In the genomic region with DNA sequence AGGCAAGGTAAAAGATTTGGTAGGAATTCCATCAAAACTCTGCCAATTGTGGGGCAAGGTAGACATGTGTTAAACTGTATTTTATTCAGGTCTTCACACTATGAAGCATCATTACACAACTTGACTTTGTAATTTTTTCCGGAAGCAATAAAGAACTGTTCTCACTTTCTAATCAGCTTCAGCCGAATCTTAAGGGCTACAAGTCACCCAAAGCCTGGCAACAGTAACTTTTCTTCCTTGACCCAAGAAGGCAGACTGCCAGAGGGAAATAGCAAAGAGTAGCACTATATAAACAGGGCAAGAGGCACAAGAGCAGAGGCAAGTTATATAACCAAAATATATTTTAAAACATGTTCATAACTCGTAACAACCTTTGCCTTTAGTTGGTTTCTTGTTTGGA, we compare ENCODE assay signal across 8 cellular contexts. TPM values are rescaled to one million over a fixed set of nuclear protein-coding genes. Genes with fewer than 3 reads are reported as not detected.
A peak's percentile ranks its signal among the peaks of the same experiment; 100 is the strongest.
DNase-seq lines count a peak whose midpoint lies in the region; ATAC-seq lines count a peak whose summit lies in the region.

No MANE protein-coding gene starts in this region.

- no peaks in the 10 kb centered on the region for H3K9me3 ChIP-seq in ES-I3 (ENCODE audit: control insufficient read depth, insufficient read depth, low read length)

- H3K27me3 Mint-ChIP-seq in activated naive CD8-positive, alpha-beta T cell treated with anti-CD3 and anti-CD28 coated beads, Interleukin-2, amount 50 U/mL, for 24 hours, result no peaks in the 10 kb centered on the region
- no peaks in the 10 kb centered on the region for H3K27me3 Mint-ChIP-seq in stimulated activated memory B cell treated with anti-CD40 and anti-IgM and Interleukin-4, amounts not matched to agents 10 μg/mL and 1 μg/mL and 100 μg/mL, for 72 hours

- peak overlapping the region; percentile 91 for H3K4me3 Mint-ChIP-seq in activated naive CD8-positive, alpha-beta T cell treated with anti-CD3 and anti-CD28 coated beads, Interleukin-2, amount 50 U/mL, for 24 hours
- peak overlapping the region; percentile 93 for H3K4me3 Mint-ChIP-seq in stimulated activated memory B cell treated with anti-CD40 and anti-IgM and Interleukin-4, amounts not matched to agents 10 μg/mL and 1 μg/mL and 100 μg/mL, for 72 hours

- peaks cover 22% of the 10 kb centered on the region for H3K36me3 Mint-ChIP-seq in activated naive CD8-positive, alpha-beta T cell treated with anti-CD3 and anti-CD28 coated beads, Interleukin-2, amount 50 U/mL, for 24 hours (ENCODE audit: low read depth)
- no peaks in the 10 kb centered on the region for H3K36me3 Mint-ChIP-seq in stimulated activated memory B cell treated with anti-CD40 and anti-IgM and Interleukin-4, amounts not matched to agents 10 μg/mL and 1 μg/mL and 100 μg/mL, for 72 hours

- H3K4me1 Mint-ChIP-seq in activated naive CD8-positive, alpha-beta T cell treated with anti-CD3 and anti-CD28 coated beads, Interleukin-2, amount 50 U/mL, for 24 hours, result peaks cover 23% of the 10 kb centered on the region
- H3K4me1 Mint-ChIP-seq in stimulated activated memory B cell treated with anti-CD40 and anti-IgM and Interleukin-4, amounts not matched to agents 10 μg/mL and 1 μg/mL and 100 μg/mL, for 72 hours, result peaks cover 7% of the 10 kb centered on the region

- peak; percentile 12 for ATAC-seq in activated naive CD8-positive, alpha-beta T cell treated with anti-CD3 and anti-CD28 coated beads, Interleukin-2, amount 50 U/mL, for 24 hours
- no peak for ATAC-seq in stimulated activated memory B cell treated with anti-CD40 and anti-IgM and Interleukin-4, amounts not matched to agents 10 μg/mL and 1 μg/mL and 100 μg/mL, for 72 hours
- ATAC-seq in GM21423 (IDR thresholded peaks at IDR 0.05; ENCODE audit: unreplicated experiment), result no peak

- peak overlapping the region; percentile 94 for H3K27ac Mint-ChIP-seq in activated naive CD8-positive, alpha-beta T cell treated with anti-CD3 and anti-CD28 coated beads, Interleukin-2, amount 50 U/mL, for 24 hours
- peak overlapping the region; percentile 99 for H3K27ac Mint-ChIP-seq in stimulated activated memory B cell treated with anti-CD40 and anti-IgM and Interleukin-4, amounts not matched to agents 10 μg/mL and 1 μg/mL and 100 μg/mL, for 72 hours

- H3K9me3 Mint-ChIP-seq in activated naive CD8-positive, alpha-beta T cell treated with anti-CD3 and anti-CD28 coated beads, Interleukin-2, amount 50 U/mL, for 24 hours, result no peaks in the 10 kb centered on the region
- no peaks in the 10 kb centered on the region for H3K9me3 Mint-ChIP-seq in stimulated activated memory B cell treated with anti-CD40 and anti-IgM and Interleukin-4, amounts not matched to agents 10 μg/mL and 1 μg/mL and 100 μg/mL, for 72 hours

- H3K9ac ChIP-seq in ES-I3 (ENCODE audit: low read depth, low read length), result peak overlapping the region; percentile 86

- 0 out of 2 replicates have a peak, but pooled peaks cover 3% of the 10 kb centered on the region for H3K36me3 ChIP-seq in ES-I3 (ENCODE audit: insufficient read depth, low read length)

- DNase-seq in LoVo (ENCODE audit: low spot score), result peak; percentile 40
- DNase-seq in activated naive CD8-positive, alpha-beta T cell treated with anti-CD3 and anti-CD28 coated beads, Interleukin-2, amount 50 U/mL, for 24 hours, result no peak
- peak; percentile 22 for DNase-seq in inferior parietal cortex (ENCODE audit: extremely low spot score)
- no peak for DNase-seq in DMS53 (lab: John Stamatoyannopoulos, UW)
- no peak for DNase-seq in SK-N-DZ (ENCODE audit: low spot score)

- peaks cover 12% of the 10 kb centered on the region for H3K4me1 ChIP-seq in ES-I3 (ENCODE audit: insufficient read depth, low read length)

RNA-seq across cellular contexts. Expression of gene SLTM, which starts 1.5 kb away (rescaled TPM):
- polyA plus RNA-seq in SK-N-DZ (2014; cell fraction: cytosol; rRNA removed), result 66.9 and 70.7 TPM in 2 replicates
- polyA plus RNA-seq in SK-N-DZ (2014; cell fraction: nucleus; rRNA removed), result 118 and 133 TPM in 2 replicates

RNA-seq across cellular contexts. Expression of gene RNF111, which starts 55.5 kb away (rescaled TPM):
- 9.1 and 13.3 TPM in 2 replicates for polyA plus RNA-seq in SK-N-DZ (2014; cell fraction: cytosol; rRNA removed)
- 15.3 and 22.7 TPM in 2 replicates for polyA plus RNA-seq in SK-N-DZ (2014; cell fraction: nucleus; rRNA removed)

Comparison
In these comparisons a context has a peak if more than half of its experiments do, and no peak if none do; other contexts are left out.
1. DNase-seq: peak in LoVo (single experiment) and inferior parietal cortex (single experiment); none in activated naive CD8-positive, alpha-beta T cell treated with anti-CD3 and anti-CD28 coated beads, Interleukin-2, amount 50 U/mL, for 24 hours (single experiment), DMS53 (single experiment) and SK-N-DZ (single experiment).